Comparison of ENCODE assay signal across 1 cellular context in the genomic region with DNA sequence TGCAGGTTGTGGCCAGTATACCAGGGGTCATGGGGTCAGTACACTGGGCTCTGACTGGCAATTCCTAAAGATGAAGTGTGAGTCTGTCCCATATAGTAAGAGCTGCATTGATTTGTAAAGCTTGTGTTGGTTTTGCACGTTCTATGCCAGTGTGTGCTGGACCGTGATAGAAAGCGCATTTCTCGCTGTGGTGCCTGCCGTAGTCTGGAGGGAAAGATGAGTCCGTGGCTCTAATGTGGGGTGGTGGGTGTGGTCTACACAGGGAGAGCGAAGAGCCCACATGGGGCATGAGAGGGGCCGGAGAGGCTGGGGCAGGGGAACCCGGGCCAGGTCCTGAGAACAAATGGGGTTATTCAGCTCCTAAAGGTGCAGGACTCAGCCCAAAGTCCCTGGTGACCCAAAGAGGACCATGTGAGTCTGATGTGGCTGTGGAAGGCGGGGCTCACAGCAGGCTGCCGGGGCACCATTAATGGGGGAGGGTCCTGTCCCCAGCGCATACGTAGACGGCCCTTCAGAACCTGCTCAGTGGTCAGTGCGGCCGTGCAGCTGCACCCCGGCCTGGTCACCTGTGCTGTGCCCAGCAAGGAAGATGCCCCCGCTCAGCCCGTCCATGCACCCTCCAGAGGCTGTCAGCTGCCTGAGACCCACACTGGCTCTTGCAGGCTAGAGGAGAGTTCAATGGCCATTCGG.
TF ChIP-seq lines count a peak whose summit lies in the region.

No MANE protein-coding gene starts in this region.

TF ChIP-seq in SK-N-SH treated with all-trans-retinoic acid at 6 μM for 48 hours, 23 proteins besides CTCF, POLR2A, EP300 and RAD21 (continued from another document):
- TF ChIP-seq, protein P1, sequence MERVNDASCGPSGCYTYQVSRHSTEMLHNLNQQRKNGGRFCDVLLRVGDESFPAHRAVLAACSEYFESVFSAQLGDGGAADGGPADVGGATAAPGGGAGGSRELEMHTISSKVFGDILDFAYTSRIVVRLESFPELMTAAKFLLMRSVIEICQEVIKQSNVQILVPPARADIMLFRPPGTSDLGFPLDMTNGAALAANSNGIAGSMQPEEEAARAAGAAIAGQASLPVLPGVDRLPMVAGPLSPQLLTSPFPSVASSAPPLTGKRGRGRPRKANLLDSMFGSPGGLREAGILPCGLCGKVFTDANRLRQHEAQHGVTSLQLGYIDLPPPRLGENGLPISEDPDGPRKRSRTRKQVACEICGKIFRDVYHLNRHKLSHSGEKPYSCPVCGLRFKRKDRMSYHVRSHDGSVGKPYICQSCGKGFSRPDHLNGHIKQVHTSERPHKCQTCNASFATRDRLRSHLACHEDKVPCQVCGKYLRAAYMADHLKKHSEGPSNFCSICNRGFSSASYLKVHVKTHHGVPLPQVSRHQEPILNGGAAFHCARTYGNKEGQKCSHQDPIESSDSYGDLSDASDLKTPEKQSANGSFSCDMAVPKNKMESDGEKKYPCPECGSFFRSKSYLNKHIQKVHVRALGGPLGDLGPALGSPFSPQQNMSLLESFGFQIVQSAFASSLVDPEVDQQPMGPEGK (CRISPR knock-in tag; IDR thresholded peaks at IDR 0.05; ENCODE audit: borderline replicate concordance): no peak
- TF ChIP-seq ZC3H10 (CRISPR knock-in tag; IDR thresholded peaks at IDR 0.05) (no peak), ESRRG (CRISPR knock-in tag; IDR thresholded peaks at IDR 0.05) (no peak)
